In the genomic region with DNA sequence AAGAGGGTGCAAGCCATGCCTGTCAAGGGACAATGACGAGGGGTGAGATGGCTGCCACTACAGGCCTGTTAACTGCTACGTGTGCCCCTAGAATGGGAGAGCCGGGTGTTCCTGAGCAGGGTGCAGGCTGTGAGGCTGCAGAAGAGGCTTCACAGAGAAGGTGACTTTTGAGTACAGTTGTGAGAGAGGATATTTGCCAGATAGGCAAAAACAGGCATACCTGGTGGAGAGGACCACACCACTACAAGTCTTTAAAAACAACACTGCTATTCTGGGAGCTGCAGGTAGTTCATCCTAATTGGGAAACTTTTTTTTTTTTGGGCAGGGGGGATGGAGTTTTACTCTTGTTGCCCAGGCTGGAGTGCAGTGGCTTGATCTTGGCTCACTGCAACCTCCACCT, we compare ENCODE assay signal across 19 cellular contexts. TPM values are rescaled to one million over a fixed set of nuclear protein-coding genes. Genes with fewer than 3 reads are reported as not detected.
"Had no signal": no experiment of that assay in that cellular context is flagged by ENCODE, and none has a peak within 500 bp of the region (broad histone marks: within the 10 kb centered on the region; RNA-seq: fewer than 3 reads in every experiment).

No MANE protein-coding gene starts in this region.

- H3K4me3 Mint-ChIP-seq: endodermal cell, type B pancreatic cell had no signal

- H3K9me3 Mint-ChIP-seq: type B pancreatic cell had no signal

- H3K9me3 ChIP-seq: neutrophil, thyroid gland had no signal

- H3K27me3 ChIP-seq: neutrophil, suprapubic skin, thyroid gland had no signal

- H3K4me1 Mint-ChIP-seq: endodermal cell had no signal

- DNase-seq: effector CD4-positive, alpha-beta T cell; endodermal cell; foreskin melanocyte; head of caudate nucleus; hippocampal formation; kidney glomerular epithelial cell; mesendoderm; naive B cell; small intestine; stimulated activated CD4-positive, alpha-beta T cell treated with anti-CD3 and anti-CD28 coated beads, Interleukin-12 subunit alpha, Interleukin-12 subunit beta, amount 100 ng/mL, for 4 hours; stimulated activated naive CD4-positive, alpha-beta T cell; thyroid gland had no signal

- H3K27ac ChIP-seq: coronary artery, neutrophil, suprapubic skin, thyroid gland had no signal

- H3K27ac Mint-ChIP-seq: endodermal cell, naive B cell, type B pancreatic cell had no signal

- H3K4me3 ChIP-seq: coronary artery, suprapubic skin, thyroid gland had no signal

- FAIRE-seq: islet of Langerhans, small intestine, urothelium cell line had no signal

- H3K27me3 Mint-ChIP-seq: naive B cell, type B pancreatic cell had no signal

RNA-seq across cellular contexts. Expression of gene ICAM2, which starts 50.7 kb away (rescaled TPM):
- polyA plus RNA-seq: neural cell had no signal
